8 cellular contexts compared by ENCODE assay signal in genomic region chr9:34049630-34050384, GRCh38. TPM values are rescaled to one million over a fixed set of nuclear protein-coding genes. Genes with fewer than 3 reads are reported as not detected.
DNase-seq lines count a peak whose midpoint lies in the region; ATAC-seq and TF ChIP-seq lines count a peak whose summit lies in the region.

No MANE protein-coding gene starts in this region.

- POLR2A ChIA-PET in T-cell (lab: Charles Lee): interaction anchor here (0.5 to 0.6 kb wide), 4 partner anchors 37 to 122 kb away, joined by 3 to 8 read pairs (median 4); no protein-coding TSS in a partner anchor

- peak overlapping the region; percentile 99 to 100 for H3K27ac Mint-ChIP-seq in T-cell

- H3K4me1 Mint-ChIP-seq in T-cell: peaks cover 25 to 36% (median 34%) of the 10 kb centered on the region in 3 donors

- peaks cover 0 to 2% of the 10 kb centered on the region in 2 donors for H3K27me3 Mint-ChIP-seq in T-cell

- H3K4me3 ChIP-seq in fibroblast of lung (replicated peaks in 1 of 4; ENCODE audit: control extremely low read depth in 1 of 4, insufficient read depth in 1 of 4, low read depth in 3 of 4, low read length in 4 of 4) (peak overlapping the region; percentile 73 to 95 (median 94)), retinal pigment epithelial cell (ENCODE audit: low read length) (peak overlapping the region; percentile 95)

- no peaks in the 10 kb centered on the region for H3K27me3 ChIP-seq in fibroblast of lung (ENCODE audit: control insufficient read depth, insufficient read depth, low read length)

- H3K4me2 ChIP-seq in fibroblast of lung (ENCODE audit: extremely low read depth, insufficient read depth, low read length): peak overlapping the region; percentile 88

- no peak for TF ChIP-seq CTCF in fibroblast of lung (conservative IDR thresholded peaks at IDR 0.05 in 1 of 2, IDR thresholded peaks at IDR 0.05 in 1 of 2; ENCODE audit: low read depth in 1 of 2, low read length in 2 of 2)
- no peak for TF ChIP-seq CTCF in retinal pigment epithelial cell (conservative IDR thresholded peaks at IDR 0.05; ENCODE audit: low read depth, low read length)

- DNase-seq in NCI-H510A treated with DMSO at 0.1 percent for 48 hours (lab: John Stamatoyannopoulos, UW): peak; percentile 26
- DNase-seq in NCI-H510A (lab: John Stamatoyannopoulos, UW): no peak
- DNase-seq in T-cell: no peak
- DNase-seq in fibroblast of lung (ENCODE audit: low read depth in 2 of 2): no peak
- no peak for DNase-seq in retinal pigment epithelial cell (ENCODE audit: low read depth)
- no peak for DNase-seq in LoVo (ENCODE audit: low spot score)
- no peak for DNase-seq in AG20443 (ENCODE audit: low spot score)

- CTCF ChIA-PET in T-cell (lab: Charles Lee): interaction anchor here (0.6 to 1.4 kb wide), 4 partner anchors 20 to 108 kb away, joined by 3 to 12 read pairs (median 6); no protein-coding TSS in a partner anchor

- peaks cover 3% of the 10 kb centered on the region for H3K36me3 Mint-ChIP-seq in T-cell

- ATAC-seq in T-cell (replicated peaks in 1 of 4): no peak
- no peak for ATAC-seq in GM19397 (IDR thresholded peaks at IDR 0.05; ENCODE audit: unreplicated experiment)

- peak overlapping the region; percentile 100 for H3K27ac ChIP-seq in fibroblast of lung (ENCODE audit: insufficient read depth, low read length)

- peaks cover 36% of the 10 kb centered on the region for H3K79me2 ChIP-seq in fibroblast of lung (ENCODE audit: control insufficient read depth, insufficient read depth, low read length)

- H4K20me1 ChIP-seq in fibroblast of lung (ENCODE audit: control insufficient read depth, extremely low read depth, insufficient read depth, low read length): no peaks in the 10 kb centered on the region

- H3K4me1 ChIP-seq in fibroblast of lung (ENCODE audit: control insufficient read depth, extremely low read depth, insufficient read depth, low read length): peaks cover 4% of the 10 kb centered on the region

- no peaks in the 10 kb centered on the region for H3K36me3 ChIP-seq in fibroblast of lung (ENCODE audit: control insufficient read depth, insufficient read depth, low read length)

- H3K9ac ChIP-seq in fibroblast of lung (ENCODE audit: insufficient read depth, low read length): peak overlapping the region; percentile 94

- H3K9me3 ChIP-seq in fibroblast of lung (ENCODE audit: control insufficient read depth, insufficient read depth, low read depth, low read length): no peaks in the 10 kb centered on the region

- H3K4me3 Mint-ChIP-seq in T-cell: peak overlapping the region; percentile 97 to 99 (median 97)

- peak overlapping the region; percentile 100 for H2AFZ ChIP-seq in fibroblast of lung (ENCODE audit: low read length)

- H3K9me3 Mint-ChIP-seq in T-cell: no peaks in the 10 kb centered on the region

RNA-seq across cellular contexts. Expression of gene UBAP2, which starts 1.1 kb away (rescaled TPM):
- total RNA-seq in T-cell (10 to 100 TPM; 32.9 to 38.1 (median 36.7) TPM), fibroblast of lung (19.5 and 20.6 TPM in 2 replicates)
- 10.2 and 15.9 TPM in 2 replicates for polyA plus RNA-seq in fibroblast of lung
- 17.1 and 21.7 TPM in 2 replicates for polyA plus RNA-seq in fibroblast of lung (2012)
- 42.3 and 52.3 TPM in 2 replicates for polyA minus RNA-seq in fibroblast of lung (ENCODE audit: low replicate concordance)
